In the genomic region with DNA sequence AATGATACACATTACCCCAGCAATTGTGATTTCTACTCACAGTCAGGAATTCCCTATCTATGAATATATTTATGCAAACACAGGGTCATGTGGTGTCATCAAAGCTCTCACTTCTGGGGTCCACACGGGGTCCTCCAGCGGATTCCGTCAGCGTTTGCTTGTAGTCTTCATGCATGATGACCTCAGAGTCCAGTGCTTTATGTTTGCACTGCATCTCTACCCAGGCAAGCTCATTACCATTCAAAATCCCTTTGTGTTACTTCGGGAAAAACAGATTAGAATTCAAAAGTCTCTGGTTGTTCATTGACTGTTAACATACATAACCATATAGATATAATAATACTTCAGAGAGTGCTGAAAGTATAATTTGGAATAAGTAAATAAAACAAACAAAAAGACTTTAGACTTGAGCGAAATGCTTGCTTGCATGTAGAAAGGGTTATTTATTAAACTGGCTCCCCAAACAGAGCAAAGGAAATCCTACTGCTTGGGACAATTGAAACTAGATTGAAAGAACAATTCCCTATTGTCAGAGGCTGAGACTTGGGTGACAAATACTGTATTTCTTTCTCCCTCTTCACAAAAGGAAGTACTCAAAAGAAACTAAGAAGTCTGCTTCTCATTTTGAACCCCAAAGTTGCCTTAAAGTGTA, we compare ENCODE assay signal across 25 cellular contexts.
"Had no signal": no experiment of that assay in that cellular context is flagged by ENCODE, and none has a peak within 500 bp of the region (broad histone marks: within the 10 kb centered on the region; RNA-seq: fewer than 3 reads in every experiment).

No MANE protein-coding gene starts in this region.

- H3K27me3 Mint-ChIP-seq: activated naive CD8-positive, alpha-beta T cell; naive thymus-derived CD8-positive, alpha-beta T cell had no signal

- H3K9me3 Mint-ChIP-seq: activated B cell treated with CpG ODN at 0.5 μM for 24 hours; activated T-cell treated with anti-CD3 and anti-CD28 coated beads, Interleukin-2, amount 50 U/mL, for 4 hours; activated T-helper 2 cell treated with anti-CD3 and anti-CD28 coated beads, Interferon-gamma antibody, Interleukin-2, Interleukin-4, amounts not matched to agents 10 μg/mL and 5 μg/mL and 100 μg/mL, durations not matched to agents 14 hours and 24 hours and 36 hours; naive thymus-derived CD8-positive, alpha-beta T cell; T-helper 1 cell treated with Interleukin-12 subunit alpha and Interleukin-12 subunit beta and Interleukin-4 antibody, amounts not matched to agents 30 μg/mL and 1 μg/mL, for 36 hours had no signal

- H3K36me3 Mint-ChIP-seq: activated naive CD8-positive, alpha-beta T cell; immature natural killer cell; naive thymus-derived CD8-positive, alpha-beta T cell had no signal

- DNase-seq: activated B cell treated with CpG ODN at 0.5 μM for 24 hours; activated CD4-positive, alpha-beta T cell treated with anti-CD3 and anti-CD28 coated beads for 36 hours; activated CD4-positive, alpha-beta T cell treated with anti-CD3 and anti-CD28 coated beads, Interleukin-2, amount 50 U/mL, for 4 hours; activated CD8-positive, alpha-beta memory T cell treated with anti-CD3 and anti-CD28 coated beads for 24 hours; activated CD8-positive, alpha-beta memory T cell treated with anti-CD3 and anti-CD28 coated beads, Interleukin-2, amount 50 U/mL, for 4 hours; activated naive CD4-positive, alpha-beta T cell; activated T-cell treated with anti-CD3 and anti-CD28 coated beads, Interleukin-2, amount 50 U/mL, for 4 hours; adrenal gland; brain microvascular endothelial cell; caudate nucleus; erythroblast; foreskin fibroblast; immature natural killer cell; naive thymus-derived CD8-positive, alpha-beta T cell; nucleus accumbens; posterior cingulate gyrus; retina; stimulated activated CD4-positive, alpha-beta T cell treated with anti-CD3 and anti-CD28 coated beads, Interleukin-2, amount 100 ng/mL, for 48 hours; stimulated activated naive CD4-positive, alpha-beta T cell treated with Interleukin-2 at 50 U/mL for 16 hours; upper lobe of right lung had no signal

- H3K4me1 ChIP-seq: adrenal gland had no signal

- H3K27ac ChIP-seq: adrenal gland, brain microvascular endothelial cell, upper lobe of right lung had no signal

- H3K9me3 ChIP-seq: adrenal gland, ascending aorta, upper lobe of right lung had no signal

- ATAC-seq: activated CD4-positive, alpha-beta T cell treated with anti-CD3 and anti-CD28 coated beads for 36 hours; activated T-cell treated with anti-CD3 and anti-CD28 coated beads, Interleukin-2, amount 50 U/mL, for 4 hours; naive thymus-derived CD8-positive, alpha-beta T cell; upper lobe of right lung had no signal

- H3K36me3 ChIP-seq: adrenal gland, ascending aorta, brain microvascular endothelial cell, upper lobe of right lung had no signal

- H3K4me3 Mint-ChIP-seq: activated B cell treated with CpG ODN at 0.5 μM for 24 hours; activated CD4-positive, alpha-beta T cell treated with anti-CD3 and anti-CD28 coated beads for 36 hours; activated naive CD8-positive, alpha-beta T cell; activated T-cell treated with anti-CD3 and anti-CD28 coated beads, Interleukin-2, amount 50 U/mL, for 4 hours; immature natural killer cell; naive thymus-derived CD8-positive, alpha-beta T cell; T-helper 1 cell treated with Interleukin-12 subunit alpha and Interleukin-12 subunit beta and Interleukin-4 antibody, amounts not matched to agents 30 μg/mL and 1 μg/mL, for 36 hours had no signal

- H3K4me3 ChIP-seq: adrenal gland, ascending aorta, lung, upper lobe of right lung had no signal

- H3K27ac Mint-ChIP-seq: activated B cell treated with CpG ODN at 0.5 μM for 24 hours; activated CD4-positive, alpha-beta T cell treated with anti-CD3 and anti-CD28 coated beads for 36 hours; activated naive CD8-positive, alpha-beta T cell; activated T-helper 2 cell treated with anti-CD3 and anti-CD28 coated beads, Interferon-gamma antibody, Interleukin-2, Interleukin-4, amounts not matched to agents 10 μg/mL and 5 μg/mL and 100 μg/mL, durations not matched to agents 14 hours and 24 hours and 36 hours; immature natural killer cell; naive thymus-derived CD8-positive, alpha-beta T cell; T-helper 1 cell treated with Interleukin-12 subunit alpha and Interleukin-12 subunit beta and Interleukin-4 antibody, amounts not matched to agents 30 μg/mL and 1 μg/mL, for 36 hours had no signal

- H3K27me3 ChIP-seq: adrenal gland, ascending aorta, brain microvascular endothelial cell, upper lobe of right lung had no signal
